Comparison of ENCODE assay signal across 16 cellular contexts in genomic region chr5:27523629-27524028, GRCh38.
DNase-seq lines count a peak whose midpoint lies in the region; ATAC-seq and TF ChIP-seq lines count a peak whose summit lies in the region.
"Had no signal": no experiment of that assay in that cellular context is flagged by ENCODE, and none has a peak within 500 bp of the region (broad histone marks: within the 10 kb centered on the region; RNA-seq: fewer than 3 reads in every experiment).

No MANE protein-coding gene starts in this region.

- H3K36me3 ChIP-seq in PC-9 (ENCODE audit: low read depth), result no peaks in the 10 kb centered on the region

- TF ChIP-seq CTCF in PC-9 (conservative IDR thresholded peaks at IDR 0.05) (no peak), glutamatergic neuron (IDR thresholded peaks at IDR 0.05; ENCODE audit: partially characterized antibody, unreplicated experiment) (no peak)

- no peaks in the 10 kb centered on the region for H3K9me3 ChIP-seq in PC-9 (ENCODE audit: insufficient read depth, low read depth)

- CTCF ChIA-PET in PC-9 (lab: Charles Lee), result interaction anchor here (0.6 kb wide), 1 partner anchor 17 kb away, joined by 4 read pairs; no protein-coding TSS in a partner anchor

- H3K4me3 ChIP-seq in PC-9, result no peak overlapping the region

- H3K4me1 ChIP-seq in PC-9 (replicated peaks; ENCODE audit: insufficient read depth), result no peaks in the 10 kb centered on the region

- no peaks in the 10 kb centered on the region for H3K9me2 ChIP-seq in PC-9 (ENCODE audit: insufficient read depth)

- H3K27ac ChIP-seq in PC-9, result no peak overlapping the region
- H3K27ac ChIP-seq: KMS-11, RWPE1 had no signal

- peaks cover 2% of the 10 kb centered on the region for H3K9me3 Mint-ChIP-seq in glutamatergic neuron (ENCODE audit: unreplicated experiment)

- no TSS peak for BruUV-seq in PC-9 (replicated peaks; lab: Mats Ljungman, UMichigan)

- H3K4me2 ChIP-seq in PC-9, result peak overlapping the region; percentile 26; the same call in 1 of the 2 replicates
- H3K4me2 ChIP-seq: KMS-11 had no signal

- H2AFZ ChIP-seq in PC-9, result peak overlapping the region; percentile 56; the same call in 1 of the 2 replicates

- H3K27me3 Mint-ChIP-seq in glutamatergic neuron (ENCODE audit: unreplicated experiment), result no peaks in the 10 kb centered on the region
- H3K27me3 Mint-ChIP-seq: T-cell had no signal

- no peaks in the 10 kb centered on the region for H3K4me1 Mint-ChIP-seq in glutamatergic neuron (ENCODE audit: low read depth, unreplicated experiment)
- H3K4me1 Mint-ChIP-seq: T-cell had no signal

- no peak overlapping the region for H3K27ac Mint-ChIP-seq in glutamatergic neuron (ENCODE audit: unreplicated experiment)
- H3K27ac Mint-ChIP-seq: T-cell had no signal

- no peaks in the 10 kb centered on the region for H3K27me3 ChIP-seq in PC-9 (ENCODE audit: insufficient read depth, low read depth)

- intact Hi-C loops in PC-9 (cut with micrococcal nuclease; ENCODE audit: unreplicated experiment), result no loop called here

- no peaks in the 10 kb centered on the region for H3F3A ChIP-seq in PC-9 (ENCODE audit: insufficient read depth, low read depth)

- no peak for ATAC-seq in HG03039 (IDR thresholded peaks at IDR 0.05; ENCODE audit: unreplicated experiment)
- ATAC-seq: T-cell had no signal

- H3K36me3 Mint-ChIP-seq in glutamatergic neuron (ENCODE audit: unreplicated experiment), result no peaks in the 10 kb centered on the region
- H3K36me3 Mint-ChIP-seq: T-cell had no signal

- H3K4me3 Mint-ChIP-seq in glutamatergic neuron (ENCODE audit: unreplicated experiment), result no peak overlapping the region
- H3K4me3 Mint-ChIP-seq: T-cell had no signal

- no peaks in the 10 kb centered on the region for H3K79me2 ChIP-seq in PC-9 (ENCODE audit: low read depth)

- H4K20me1 ChIP-seq in PC-9 (ENCODE audit: insufficient read depth), result no peaks in the 10 kb centered on the region

- peak; percentile 4 for DNase-seq in AG20443 (ENCODE audit: low spot score)
- DNase-seq in DMS53 treated with DMSO at 0.1 percent for 48 hours (lab: John Stamatoyannopoulos, UW; ENCODE audit: unreplicated experiment), result peak; percentile 66
- no peak for DNase-seq in PC-9
- DNase-seq in glutamatergic neuron, result peak; percentile 19
- no peak for DNase-seq in NCI-H2029 treated with DMSO at 0.1 percent for 48 hours (lab: John Stamatoyannopoulos, UW)
- no peak for DNase-seq in activated T-cell treated with anti-CD3 and anti-CD28 coated beads, Interleukin-2, amount 50 U/mL, for 1 hour
- no peak for DNase-seq in NCI-H1930 (lab: John Stamatoyannopoulos, UW)
- DNase-seq: DMS79, NCI-H1436, NCI-H2081 treated with DMSO at 0.1 percent for 48 hours, NCI-H510A treated with DMSO at 0.1 percent for 48 hours, OCI-M1, T-cell had no signal

- POLR2A ChIA-PET in PC-9 (lab: Charles Lee; ENCODE audit: unreplicated experiment), result no interaction called here

Comparison
In these comparisons a context has a peak if more than half of its experiments do, and no peak if none do; other contexts are left out.
1. DNase-seq: peak in AG20443 (single experiment), DMS53 treated with DMSO at 0.1 percent for 48 hours (single experiment) and glutamatergic neuron (single experiment); none in PC-9 (0 of 2), NCI-H2029 treated with DMSO at 0.1 percent for 48 hours (single experiment), activated T-cell treated with anti-CD3 and anti-CD28 coated beads, Interleukin-2, amount 50 U/mL, for 1 hour (single experiment) and NCI-H1930 (0 of 2).